ENCODE assay signal across 25 cellular contexts in the genomic region with DNA sequence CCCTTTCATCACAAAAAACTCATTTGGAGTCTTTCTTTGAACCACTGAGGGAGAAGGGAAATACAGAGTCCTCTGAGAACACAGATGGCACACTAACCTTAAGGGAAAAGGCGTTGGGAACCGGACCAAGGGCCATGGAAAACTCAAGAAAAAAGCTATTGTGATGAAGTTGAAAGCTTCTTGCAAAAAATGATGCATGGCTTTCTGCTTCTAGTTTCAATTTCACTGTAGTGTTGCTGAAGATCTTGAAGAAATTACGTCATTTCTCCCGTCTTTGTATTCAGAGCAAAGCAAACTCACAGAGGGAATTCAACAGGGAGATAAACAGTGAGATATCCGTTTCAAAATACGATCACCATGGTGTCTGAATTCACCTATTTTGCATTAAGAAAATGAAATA.
DNase-seq lines count a peak whose midpoint lies in the region; ATAC-seq, FAIRE-seq and TF ChIP-seq lines count a peak whose summit lies in the region.
"Had no signal": no experiment of that assay in that cellular context is flagged by ENCODE, and none has a peak within 500 bp of the region (broad histone marks: within the 10 kb centered on the region; RNA-seq: fewer than 3 reads in every experiment).

No MANE protein-coding gene starts in this region.

- WGBS in GM23248 (ENCODE audit: low coverage in 1 of 2, low lambda C conversion rate in 2 of 2, missing lambda C conversion rate in 2 of 2), 2 experiments, result 19 to 20% methylated on average over 6 of the region's 6 CpGs
- 24% methylated on average over 6 of the region's 6 CpGs for WGBS in GM12878 (ENCODE audit: insufficient coverage, insufficient replicate concordance, low lambda C conversion rate, missing lambda C conversion rate)

- no peak overlapping the region for H3K4me3 ChIP-seq in GM23248
- H3K4me3 ChIP-seq in MM.1S (ENCODE audit: low read length), result no peak overlapping the region
- H3K4me3 ChIP-seq in GM12878, result no peak overlapping the region
- H3K4me3 ChIP-seq: gastrocnemius medialis, lower lobe of right lung, skin epidermis, thoracic aorta had no signal

- no peak for FAIRE-seq in GM12878 (lab: Jason Lieb, UNC)
- FAIRE-seq: RCC 7860 had no signal

- in situ Hi-C loops in GM23248 (cut with MboI) (no loop called here), GM12878 (cut with MboI) (no loop called here)

- peak overlapping the region; percentile 8 for H3K4me2 ChIP-seq in GM23248 (ENCODE audit: unreplicated experiment)
- H3K4me2 ChIP-seq in MM.1S (ENCODE audit: low read depth, low read length), result no peak overlapping the region
- no peak overlapping the region for H3K4me2 ChIP-seq in GM12878 (ENCODE audit: control insufficient read depth, insufficient read depth)

- H3K4me1 ChIP-seq in GM23248 (ENCODE audit: insufficient read depth) (no peaks in the 10 kb centered on the region), MM.1S (ENCODE audit: low read length) (no peaks in the 10 kb centered on the region), GM12878 (ENCODE audit: control insufficient read depth, insufficient read depth, low read length) (no peaks in the 10 kb centered on the region)

- TF ChIP-seq RAD21 in GM12878 (IDR thresholded peaks at IDR 0.05; ENCODE audit: insufficient read depth, low read depth, low read length), result no peak

- CTCF ChIA-PET in GM12878 (lab: Yijun Ruan, JAX), result interaction anchor here (0.7 to 1.1 kb wide), 2 partner anchors 13 to 379 kb away, joined by 3 read pairs; no protein-coding TSS in a partner anchor

- H4K20me1 ChIP-seq in GM23248 (ENCODE audit: insufficient read depth) (no peaks in the 10 kb centered on the region), MM.1S (ENCODE audit: insufficient read depth, low read length) (no peaks in the 10 kb centered on the region), GM12878 (ENCODE audit: control insufficient read depth, insufficient read depth) (no peaks in the 10 kb centered on the region)

- intact Hi-C loops in GM12878 (cut with micrococcal nuclease; ENCODE audit: unreplicated experiment), result no loop called here

- no peaks in the 10 kb centered on the region for H3F3A ChIP-seq in GM23248 (ENCODE audit: insufficient read depth)
- H3F3A ChIP-seq in MM.1S (ENCODE audit: insufficient read depth, low read length), result no peaks in the 10 kb centered on the region

- TF ChIP-seq CTCF in MM.1S (IDR thresholded peaks at IDR 0.05; ENCODE audit: low read length) (no peak), GM12878 (IDR thresholded peaks at IDR 0.05 in 2 of 3, conservative IDR thresholded peaks at IDR 0.05 in 1 of 3; ENCODE audit: control insufficient read depth in 2 of 3, extremely low read depth in 1 of 3, insufficient read depth in 1 of 3, low read depth in 3 of 3, low read length in 3 of 3) (no peak)

- H3K27me3 ChIP-seq in GM23248 (replicated peaks; ENCODE audit: insufficient read depth) (peaks cover 29% of the 10 kb centered on the region), MM.1S (replicated peaks; ENCODE audit: insufficient read depth, low read length) (no peaks in the 10 kb centered on the region), GM12878 (replicated peaks in 1 of 2; ENCODE audit: control insufficient read depth in 2 of 2, insufficient read depth in 2 of 2, low read length in 1 of 2) (no peaks in the 10 kb centered on the region)
- H3K27me3 ChIP-seq: gastrocnemius medialis had no signal

- H3K27ac ChIP-seq in GM23248, result no peak overlapping the region
- no peak overlapping the region for H3K27ac ChIP-seq in MM.1S (ENCODE audit: low read length)
- no peak overlapping the region for H3K27ac ChIP-seq in GM12878 (ENCODE audit: control insufficient read depth, insufficient read depth)
- H3K27ac ChIP-seq: gastrocnemius medialis, lower lobe of right lung, skin epidermis, thoracic aorta had no signal

- H3K9me3 ChIP-seq in GM23248 (ENCODE audit: low read depth) (no peaks in the 10 kb centered on the region), MM.1S (replicated peaks; ENCODE audit: insufficient read depth, low read length) (no peaks in the 10 kb centered on the region), GM12878 (replicated peaks; ENCODE audit: control insufficient read depth, insufficient read depth, low read length) (no peaks in the 10 kb centered on the region)
- H3K9me3 ChIP-seq: gastrocnemius medialis, lower lobe of right lung, thoracic aorta had no signal

- H2AFZ ChIP-seq in GM23248 (peak overlapping the region; percentile 13; the same call in 1 of the 2 replicates), MM.1S (ENCODE audit: low read length) (0 out of 2 replicates have a peak overlapping the region, but pooled peaks have one; percentile 26), GM12878 (ENCODE audit: control insufficient read depth, low read depth, low read length) (no peak overlapping the region)

- H3K79me2 ChIP-seq in GM23248 (ENCODE audit: insufficient read depth) (no peaks in the 10 kb centered on the region), MM.1S (ENCODE audit: low read length) (no peaks in the 10 kb centered on the region), GM12878 (ENCODE audit: control insufficient read depth, insufficient read depth, low read length) (no peaks in the 10 kb centered on the region)

- POLR2A ChIA-PET in GM12878 (lab: Charles Lee), result no interaction called here

- 0 out of 3 replicates have a peak, but pooled peaks have one; percentile 20 for ATAC-seq in GM12878
- ATAC-seq: activated naive CD8-positive, alpha-beta T cell treated with anti-CD3 and anti-CD28 coated beads, Interleukin-2, amount 50 U/mL, for 24 hours; gastrocnemius medialis; lower lobe of right lung; SK-N-SH treated with all-trans-retinoic acid at 6 μM for 48 hours; stimulated activated effector memory CD8-positive, alpha-beta T cell treated with anti-CD3 and anti-CD28 coated beads, Interleukin-12 subunit alpha, Interleukin-12 subunit beta, amount 100 ng/mL, for 72 hours had no signal

- RAD21 ChIA-PET in GM12878 (lab: Charles Lee; ENCODE audit: unreplicated experiment), result no interaction called here

- no peak for TF ChIP-seq POLR2A in GM12878 (IDR thresholded peaks at IDR 0.05; ENCODE audit: low read depth, low read length)

- H3K9me2 ChIP-seq in GM23248 (ENCODE audit: insufficient read depth), result no peaks in the 10 kb centered on the region
- H3K9me2 ChIP-seq in MM.1S (replicated peaks; ENCODE audit: insufficient read depth, low read length), result no peaks in the 10 kb centered on the region; the same call in 1 of the 2 replicates

- H3K36me3 ChIP-seq in GM23248 (ENCODE audit: low read depth) (no peaks in the 10 kb centered on the region), MM.1S (replicated peaks; ENCODE audit: insufficient read depth, low read length) (no peaks in the 10 kb centered on the region), GM12878 (ENCODE audit: control insufficient read depth in 2 of 2, insufficient read depth in 2 of 2, low read length in 1 of 2) (no peaks in the 10 kb centered on the region)
- H3K36me3 ChIP-seq: gastrocnemius medialis, lower lobe of right lung, thoracic aorta had no signal

- SMC1A ChIA-PET in GM12878 (lab: Charles Lee; ENCODE audit: uncharacterized antibody, unreplicated experiment), result interaction anchor here (1.0 kb wide), 1 partner anchor 21 kb away, joined by 3 read pairs; no protein-coding TSS in a partner anchor

- TF ChIP-seq EP300 in GM12878 (IDR thresholded peaks at IDR 0.05; ENCODE audit: borderline replicate concordance in 1 of 2, control insufficient read depth in 1 of 2, low read depth in 2 of 2, low read length in 2 of 2), result no peak

- H3K9ac ChIP-seq in GM23248 (no peak overlapping the region), MM.1S (ENCODE audit: low read length) (no peak overlapping the region), GM12878 (ENCODE audit: control insufficient read depth, insufficient read depth, low read length) (no peak overlapping the region)

- BruUV-seq in GM12878 (replicated peaks; lab: Mats Ljungman, UMichigan), result no TSS peak

- DNase-seq in GM23248 (peak; percentile 56), MM.1S (no peak), GM12878 (ENCODE audit: low read depth, low spot score) (no peak), iris pigment epithelial cell (ENCODE audit: low read depth) (peak; percentile 3), GM19240 (ENCODE audit: insufficient read length, low spot score) (no peak), amniotic stem cell (lab: John Stamatoyannopoulos, UW) (no peak), SW 1271 (lab: John Stamatoyannopoulos, UW) (no peak)
- no peak for DNase-seq in activated effector memory CD4-positive, alpha-beta T cell treated with anti-CD3 and anti-CD28 coated beads, Interleukin-2, amount 50 U/mL, for 16 hours
- DNase-seq: activated CD8-positive, alpha-beta memory T cell treated with anti-CD3 and anti-CD28 coated beads, Interleukin-2, amount 50 U/mL, for 4 hours; activated naive CD8-positive, alpha-beta T cell treated with anti-CD3 and anti-CD28 coated beads, Interleukin-2, amount 50 U/mL, for 24 hours; central memory CD4-positive, alpha-beta T cell; dorsolateral prefrontal cortex; EL; gastrocnemius medialis; H7; KBM-7; lower lobe of right lung; NCI-H1048; NCI-H2029; stimulated activated CD4-positive, alpha-beta T cell treated with anti-CD3 and anti-CD28 coated beads, Interleukin-1b, Interleukin-23, amount 100 ng/mL, for 48 hours had no signal

TF ChIP-seq in GM12878, 131 proteins besides CTCF, POLR2A, EP300 and RAD21:
- no peak for TF ChIP-seq ATF2 (IDR thresholded peaks at IDR 0.05; ENCODE audit: low read length)
- no peak for TF ChIP-seq NR2C2 (IDR thresholded peaks at IDR 0.05; ENCODE audit: borderline replicate concordance, control insufficient read depth, insufficient read length, low read depth)
- no peak for TF ChIP-seq KLF5 (IDR thresholded peaks at IDR 0.05; ENCODE audit: partially characterized antibody)
- TF ChIP-seq ZNF274 (IDR thresholded peaks at IDR 0.05; ENCODE audit: insufficient read depth, insufficient read length), result no peak
- TF ChIP-seq ATF7 (IDR thresholded peaks at IDR 0.05; ENCODE audit: low read depth), result peak; percentile 87

Comparison
In these comparisons a context has a peak if more than half of its experiments do, and no peak if none do; other contexts are left out.
1. DNase-seq: peak in GM23248 (single experiment) and iris pigment epithelial cell (single experiment); none in MM.1S (single experiment), GM12878 (single experiment), GM19240 (single experiment), amniotic stem cell (single experiment), activated effector memory CD4-positive, alpha-beta T cell treated with anti-CD3 and anti-CD28 coated beads, Interleukin-2, amount 50 U/mL, for 16 hours (single experiment) and SW 1271 (0 of 2).